ENCODE assay signal across 26 cellular contexts in genomic region chr6:13660273-13660672, GRCh38.
"Had no signal": no experiment of that assay in that cellular context is flagged by ENCODE, and none has a peak within 500 bp of the region (broad histone marks: within the 10 kb centered on the region; RNA-seq: fewer than 3 reads in every experiment).

No MANE protein-coding gene starts in this region.

- H3K4me1 ChIP-seq: Peyer's patch, SJCRH30 had no signal

- H3K9me3 Mint-ChIP-seq: activated naive CD4-positive, alpha-beta T cell treated with anti-CD3 and anti-CD28 coated beads, Interleukin-2, amount 10 ng/mL, durations not matched to agents 7 days and 5 days; activated T-cell treated with anti-CD3 and anti-CD28 coated beads, Interleukin-2, amount 50 U/mL, for 4 hours; activated T-helper 17 cell treated with anti-CD3 and anti-CD28 coated beads, Interleukin-2, amount 50 U/mL, for 72 hours; central memory CD8-positive, alpha-beta T cell had no signal

- H3K27ac Mint-ChIP-seq: activated CD8-positive, alpha-beta T cell treated with anti-CD3 and anti-CD28 coated beads, Interleukin-2, amount 10 ng/mL, durations not matched to agents 7 days and 5 days; activated naive CD4-positive, alpha-beta T cell treated with anti-CD3 and anti-CD28 coated beads, Interleukin-2, amount 10 ng/mL, durations not matched to agents 7 days and 5 days; brain had no signal

- DNase-seq: activated CD4-positive, alpha-beta T cell treated with anti-CD3 and anti-CD28 coated beads for 48 hours; activated CD4-positive, alpha-beta T cell treated with anti-CD3 and anti-CD28 coated beads, Interleukin-2, amount 50 U/mL, for 4 hours; activated CD4-positive, CD25-positive, alpha-beta regulatory T cell treated with anti-CD3 and anti-CD28 coated beads, Interleukin-2, amount 50 U/mL, for 72 hours; activated CD8-positive, alpha-beta T cell treated with anti-CD3 and anti-CD28 coated beads, Interleukin-2, amount 10 ng/mL, durations not matched to agents 7 days and 5 days; activated gamma-delta T cell treated with Interleukin-2 at 50 U/mL for 16 hours; activated naive CD4-positive, alpha-beta T cell treated with anti-CD3 and anti-CD28 coated beads, Interleukin-2, amount 10 ng/mL, durations not matched to agents 7 days and 5 days; activated T-cell treated with anti-CD3 and anti-CD28 coated beads, Interleukin-2, amount 50 U/mL, for 4 hours; amygdala; KG1; MV-4-11; NCI-H1092 treated with DMSO at 0.1 percent for 48 hours; NCI-H1417 treated with DMSO at 0.1 percent for 48 hours; NCI-H1694 treated with DMSO at 0.1 percent for 48 hours; NCI-H2029 treated with DMSO at 0.1 percent for 48 hours; NCI-H345; NCI-H510A treated with DMSO at 0.1 percent for 48 hours; NCI-H69; Peyer's patch; Right ventricle myocardium superior; SJCRH30; SK-N-SH had no signal

- H3K4me3 ChIP-seq: Peyer's patch, SJCRH30 had no signal

- ATAC-seq: activated CD8-positive, alpha-beta T cell treated with anti-CD3 and anti-CD28 coated beads, Interleukin-2, amount 10 ng/mL, durations not matched to agents 7 days and 5 days; activated T-cell treated with anti-CD3 and anti-CD28 coated beads, Interleukin-2, amount 50 U/mL, for 4 hours; activated T-helper 17 cell treated with anti-CD3 and anti-CD28 coated beads, Interleukin-2, amount 50 U/mL, for 72 hours had no signal

- H3K9me3 ChIP-seq: Peyer's patch, SJCRH30, SK-N-SH had no signal

- H3K4me2 ChIP-seq: SK-N-SH had no signal

- H3K27me3 ChIP-seq: Peyer's patch, SJCRH30 had no signal

- H3K36me3 ChIP-seq: Peyer's patch, SJCRH30 had no signal

- H3K27ac ChIP-seq: Peyer's patch, RWPE1, SJCRH30 had no signal

- H3K27me3 Mint-ChIP-seq: activated naive CD4-positive, alpha-beta T cell treated with anti-CD3 and anti-CD28 coated beads, Interleukin-2, amount 10 ng/mL, durations not matched to agents 7 days and 5 days; activated T-helper 17 cell treated with anti-CD3 and anti-CD28 coated beads, Interleukin-2, amount 50 U/mL, for 72 hours; brain; central memory CD8-positive, alpha-beta T cell had no signal

- H3K9ac ChIP-seq: SK-N-SH had no signal

- FAIRE-seq: astrocyte had no signal

- H3K4me3 Mint-ChIP-seq: activated CD8-positive, alpha-beta T cell treated with anti-CD3 and anti-CD28 coated beads, Interleukin-2, amount 10 ng/mL, durations not matched to agents 7 days and 5 days; activated naive CD4-positive, alpha-beta T cell treated with anti-CD3 and anti-CD28 coated beads, Interleukin-2, amount 10 ng/mL, durations not matched to agents 7 days and 5 days; activated T-cell treated with anti-CD3 and anti-CD28 coated beads, Interleukin-2, amount 50 U/mL, for 4 hours; brain; central memory CD8-positive, alpha-beta T cell had no signal
